8 cellular contexts compared by ENCODE assay signal in the genomic region with DNA sequence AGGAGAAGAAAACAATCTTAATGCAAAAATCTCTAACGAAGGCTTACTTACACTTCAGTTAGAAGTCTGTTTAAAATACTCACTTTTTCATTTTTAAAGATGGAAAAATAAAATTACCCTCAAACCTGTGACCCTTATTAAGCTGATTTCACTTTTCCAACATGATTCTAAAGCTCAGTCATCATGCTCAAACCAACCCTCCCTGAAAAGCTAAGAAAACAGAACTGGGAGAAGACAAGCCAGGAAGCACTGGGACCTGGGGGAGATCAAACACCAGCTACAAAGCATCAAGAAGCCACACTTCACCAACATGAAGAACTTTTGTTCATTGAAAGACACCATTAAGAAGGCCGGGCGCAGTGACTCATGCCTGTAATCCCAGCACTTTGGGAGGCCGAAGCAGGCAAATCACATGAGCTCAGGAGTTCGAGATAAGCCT.
DNase-seq lines count a peak whose midpoint lies in the region; ATAC-seq and TF ChIP-seq lines count a peak whose summit lies in the region.

No MANE protein-coding gene starts in this region.

- peak in 2 of 3 experiments; percentile 41 to 62 for DNase-seq in NCI-H1417 (lab: John Stamatoyannopoulos, UW)
- no peak for DNase-seq in NCI-H1417 treated with DMSO at 0.1 percent for 48 hours (lab: John Stamatoyannopoulos, UW)
- DNase-seq in suprapubic skin (ENCODE audit: low spot score in 2 of 2), result peak in 1 of 2 donors; percentile 69
- DNase-seq in mucosa of gallbladder (ENCODE audit: low spot score), result no peak
- DNase-seq in NCI-H2029 (lab: John Stamatoyannopoulos, UW), result no peak

- no peak overlapping the region for H2AFZ ChIP-seq in SU-DHL-6 (ENCODE audit: low read depth, low read length, severe bottlenecking)

- H3K36me3 ChIP-seq in SU-DHL-6 (ENCODE audit: low read length) (no peaks in the 10 kb centered on the region), iPS-20b (ENCODE audit: insufficient read depth, low read depth, low read length) (no peaks in the 10 kb centered on the region), suprapubic skin (no peaks in the 10 kb centered on the region)

- no peaks in the 10 kb centered on the region for H3K27me3 ChIP-seq in SU-DHL-6 (ENCODE audit: low read length)
- no peaks in the 10 kb centered on the region for H3K27me3 ChIP-seq in iPS-20b (ENCODE audit: insufficient read depth, low read length)
- no peaks in the 10 kb centered on the region for H3K27me3 ChIP-seq in suprapubic skin

- no peak for TF ChIP-seq CTCF in SU-DHL-6 (IDR thresholded peaks at IDR 0.05; ENCODE audit: insufficient read depth, low read length, poor library complexity, severe bottlenecking)
- no peak for TF ChIP-seq CTCF in suprapubic skin (IDR thresholded peaks at IDR 0.05)

- ATAC-seq in GM18870 (IDR thresholded peaks at IDR 0.05; ENCODE audit: unreplicated experiment), result no peak

- H3K4me1 ChIP-seq in iPS-20b (ENCODE audit: insufficient read depth, low read length) (peaks cover 14% of the 10 kb centered on the region), suprapubic skin (peaks cover 28% of the 10 kb centered on the region)

- peak overlapping the region; percentile 55 for H3K27ac ChIP-seq in SU-DHL-6 (ENCODE audit: low read depth, low read length)
- H3K27ac ChIP-seq in iPS-20b (ENCODE audit: low read length), result no peak overlapping the region
- H3K27ac ChIP-seq in suprapubic skin, result peak overlapping the region; percentile 80

- 47% methylated on average over 5 of the region's 5 CpGs for WGBS in suprapubic skin

- no peak overlapping the region for H3K9ac ChIP-seq in SU-DHL-6 (ENCODE audit: low read length)
- H3K9ac ChIP-seq in iPS-20b (ENCODE audit: low read depth, low read length), result peak overlapping the region; percentile 52; the same call in 1 of the 2 replicates

- H3K4me3 ChIP-seq in SU-DHL-6 (ENCODE audit: insufficient read depth, low read length, poor library complexity, severe bottlenecking) (no peak overlapping the region), iPS-20b (ENCODE audit: low read length) (no peak overlapping the region), suprapubic skin (no peak overlapping the region)

- no peaks in the 10 kb centered on the region for H3K9me2 ChIP-seq in SU-DHL-6 (replicated peaks; ENCODE audit: insufficient read depth, low read length)

- peaks cover 7% of the 10 kb centered on the region; the same call in 1 of the 2 replicates for H3F3A ChIP-seq in SU-DHL-6 (ENCODE audit: insufficient read depth)

- H4K20me1 ChIP-seq in SU-DHL-6 (ENCODE audit: low read depth, low read length), result no peaks in the 10 kb centered on the region

- no peaks in the 10 kb centered on the region for H3K79me2 ChIP-seq in SU-DHL-6 (ENCODE audit: insufficient read depth, low read length)

- no peak overlapping the region for H3K4me2 ChIP-seq in SU-DHL-6 (ENCODE audit: low read depth, low read length, poor library complexity, severe bottlenecking)

- H3K9me3 ChIP-seq in SU-DHL-6 (ENCODE audit: insufficient read depth, low read length) (no peaks in the 10 kb centered on the region), iPS-20b (ENCODE audit: insufficient read depth, low read depth, low read length) (no peaks in the 10 kb centered on the region), suprapubic skin (no peaks in the 10 kb centered on the region)

- TF ChIP-seq EP300 in suprapubic skin (IDR thresholded peaks at IDR 0.05), result no peak

- TF ChIP-seq POLR2A in suprapubic skin (IDR thresholded peaks at IDR 0.05), result no peak

Comparison
In these comparisons a context has a peak if more than half of its experiments do, and no peak if none do; other contexts are left out.
1. DNase-seq: peak in NCI-H1417 (2 of 3); none in NCI-H1417 treated with DMSO at 0.1 percent for 48 hours (single experiment), mucosa of gallbladder (single experiment) and NCI-H2029 (single experiment).